ENCODE assay signal across 16 cellular contexts in genomic region chr18:2237706-2238105, GRCh38.
DNase-seq lines count a peak whose midpoint lies in the region; ATAC-seq and TF ChIP-seq lines count a peak whose summit lies in the region.
"Had no signal": no experiment of that assay in that cellular context is flagged by ENCODE, and none has a peak within 500 bp of the region (broad histone marks: within the 10 kb centered on the region; RNA-seq: fewer than 3 reads in every experiment).

No MANE protein-coding gene starts in this region.

- TF ChIP-seq CTCF in Caco-2 (IDR thresholded peaks at IDR 0.05; ENCODE audit: insufficient read depth in 1 of 2, low read depth in 1 of 2, low read length in 1 of 2, severe bottlenecking in 1 of 2, unreplicated experiment in 1 of 2) (no peak), progenitor cell of endocrine pancreas (IDR thresholded peaks at IDR 0.05; ENCODE audit: unreplicated experiment) (no peak), psoas muscle (IDR thresholded peaks at IDR 0.05) (no peak)

- H3K9me3 ChIP-seq in Caco-2 (no peaks in the 10 kb centered on the region), psoas muscle (no peaks in the 10 kb centered on the region)
- H3K9me3 ChIP-seq: SJSA1 had no signal

- H3K4me3 Mint-ChIP-seq in Caco-2 (ENCODE audit: unreplicated experiment) (peak overlapping the region; percentile 22), progenitor cell of endocrine pancreas (ENCODE audit: low read depth) (no peak overlapping the region)

- H3K4me1 Mint-ChIP-seq in Caco-2 (ENCODE audit: low read depth, unreplicated experiment), result peaks cover 22% of the 10 kb centered on the region
- H3K4me1 Mint-ChIP-seq in progenitor cell of endocrine pancreas (ENCODE audit: low read depth), result peaks cover 2% of the 10 kb centered on the region

- ATAC-seq in GM18867 (IDR thresholded peaks at IDR 0.05; ENCODE audit: unreplicated experiment) (no peak), psoas muscle (no peak), GM18868 (IDR thresholded peaks at IDR 0.05; ENCODE audit: unreplicated experiment) (no peak)

- no peak overlapping the region for H3K27ac ChIP-seq in psoas muscle
- H3K27ac ChIP-seq: RWPE1, SJSA1 had no signal

- H3K27ac Mint-ChIP-seq in Caco-2 (ENCODE audit: unreplicated experiment) (peak overlapping the region; percentile 46), progenitor cell of endocrine pancreas (peak overlapping the region; percentile 6)

- H3K4me1 ChIP-seq in Caco-2 (peaks cover 38% of the 10 kb centered on the region), psoas muscle (no peaks in the 10 kb centered on the region)

- no TSS peak for BruUV-seq in Caco-2 (replicated peaks; lab: Mats Ljungman, UMichigan)

- H3K36me3 Mint-ChIP-seq in Caco-2 (ENCODE audit: insufficient read depth, unreplicated experiment) (no peaks in the 10 kb centered on the region), progenitor cell of endocrine pancreas (ENCODE audit: insufficient read depth) (no peaks in the 10 kb centered on the region)

- H3K9me3 Mint-ChIP-seq in Caco-2 (ENCODE audit: unreplicated experiment) (peaks cover 10% of the 10 kb centered on the region), progenitor cell of endocrine pancreas (ENCODE audit: low read depth) (no peaks in the 10 kb centered on the region)

- H3K27me3 ChIP-seq in Caco-2 (replicated peaks; ENCODE audit: control insufficient read depth, insufficient read depth, low read length) (no peaks in the 10 kb centered on the region), psoas muscle (ENCODE audit: insufficient read depth in 3 of 3, low read length in 2 of 3) (no peaks in the 10 kb centered on the region)
- H3K27me3 ChIP-seq: SJSA1 had no signal

- H3K27me3 Mint-ChIP-seq in Caco-2 (ENCODE audit: insufficient read depth, unreplicated experiment) (no peaks in the 10 kb centered on the region), progenitor cell of endocrine pancreas (peaks cover 8% of the 10 kb centered on the region)

- H3K4me3 ChIP-seq in Caco-2 (ENCODE audit: low read depth, low read length), result no peak overlapping the region
- no peak overlapping the region for H3K4me3 ChIP-seq in psoas muscle
- H3K4me3 ChIP-seq: SJSA1 had no signal

- intact Hi-C loops in Caco-2 (cut with micrococcal nuclease; ENCODE audit: unreplicated experiment) (loop anchor here (2.0 kb wide), 1 partner anchor 65 kb away; no protein-coding TSS in a partner anchor), psoas muscle (cut with DNase I) (no loop called here)

- CTCF ChIA-PET in Caco-2 (lab: Charles Lee), result no interaction called here

- 43 to 51% (median 48%) methylated on average over 7 of the region's 7 CpGs for WGBS in psoas muscle, 3 donors

- H3K36me3 ChIP-seq in Caco-2 (ENCODE audit: control insufficient read depth, insufficient read depth, low read length) (no peaks in the 10 kb centered on the region), psoas muscle (ENCODE audit: insufficient read depth in 1 of 2, low read depth in 1 of 2) (no peaks in the 10 kb centered on the region)
- H3K36me3 ChIP-seq: SJSA1 had no signal

- POLR2A ChIA-PET in Caco-2 (lab: Charles Lee), result interaction anchor here (0.6 kb wide), 1 partner anchor 1123 kb away, joined by 3 read pairs; no protein-coding TSS in a partner anchor

- DNase-seq in Caco-2, result peak; percentile 45 to 80
- peak; percentile 18 for DNase-seq in OCI-M1 (lab: John Stamatoyannopoulos, UW)
- DNase-seq in left kidney (ENCODE audit: low read depth, low spot score), result peak; percentile 56
- DNase-seq in progenitor cell of endocrine pancreas (ENCODE audit: low spot score, unreplicated experiment), result no peak
- no peak for DNase-seq in psoas muscle
- DNase-seq: C1 segment of cervical spinal cord; MV-4-11; NCI-H1417; NCI-H1930; NCI-H2171; NCI-H446 treated with DMSO at 0.1 percent for 48 hours; NK-92 treated with Interleukin-12 subunit alpha and Interleukin-12 subunit beta, amount 100 ng/mL, for 24 hours had no signal

Comparison
In these comparisons a context has a peak if more than half of its experiments do, and no peak if none do; other contexts are left out.
1. DNase-seq: peak in Caco-2 (2 of 2), OCI-M1 (single experiment) and left kidney (single experiment); none in progenitor cell of endocrine pancreas (single experiment) and psoas muscle (0 of 2).